In the genomic region with DNA sequence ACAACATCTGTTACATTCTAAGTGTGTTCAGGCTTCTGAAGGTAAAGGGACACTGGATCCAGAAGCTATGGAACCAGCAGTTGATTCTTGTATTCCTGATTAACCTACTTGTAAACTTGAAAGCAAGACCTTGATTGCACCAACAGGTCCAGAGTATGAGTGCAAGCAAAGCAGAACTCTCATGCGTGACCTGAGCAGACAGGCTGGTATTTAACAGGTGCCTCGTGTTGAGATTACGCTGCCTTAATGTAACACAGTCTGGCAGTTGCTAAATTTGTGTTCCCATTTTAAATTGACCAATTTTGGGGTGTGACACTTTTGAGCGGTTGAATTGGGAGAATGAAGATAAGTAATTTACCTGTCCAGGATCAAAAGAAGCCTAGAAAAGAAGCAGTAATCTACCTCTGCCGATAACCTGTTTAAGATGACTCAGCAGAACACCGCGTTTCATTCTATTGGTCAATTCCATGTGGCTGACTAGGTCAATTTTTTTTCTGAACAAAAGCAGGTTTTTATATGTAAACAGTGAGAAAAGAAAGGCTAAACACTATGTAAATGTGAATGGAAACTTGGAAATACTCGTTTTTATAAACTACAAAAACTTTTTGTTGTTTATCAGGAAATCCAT, we compare ENCODE assay signal across 19 cellular contexts.
DNase-seq lines count a peak whose midpoint lies in the region; ATAC-seq and TF ChIP-seq lines count a peak whose summit lies in the region.
"Had no signal": no experiment of that assay in that cellular context is flagged by ENCODE, and none has a peak within 500 bp of the region (broad histone marks: within the 10 kb centered on the region; RNA-seq: fewer than 3 reads in every experiment).

No MANE protein-coding gene starts in this region.

- H3K9me3 ChIP-seq in spleen = no peaks in the 10 kb centered on the region

- H3K9ac ChIP-seq in mesendoderm (ENCODE audit: low read length) = no peak overlapping the region
- H3K9ac ChIP-seq: neural progenitor cell had no signal

- H3K4ac ChIP-seq in mesendoderm (ENCODE audit: low read depth, low read length) = no peak overlapping the region

- peaks cover 10% of the 10 kb centered on the region for H3K79me1 ChIP-seq in mesendoderm (ENCODE audit: low read length)

- H3K27ac Mint-ChIP-seq in activated naive CD4-positive, alpha-beta T cell treated with anti-CD3 and anti-CD28 coated beads, Interleukin-2, amount 50 U/mL, for 24 hours = peak overlapping the region; percentile 83
- no peak overlapping the region for H3K27ac Mint-ChIP-seq in activated naive CD4-positive, alpha-beta T cell treated with anti-CD3 and anti-CD28 coated beads, Interleukin-2, amount 10 ng/mL, durations not matched to agents 7 days and 5 days
- H3K27ac Mint-ChIP-seq: effector memory CD8-positive, alpha-beta T cell; neural progenitor cell; stimulated activated naive CD8-positive, alpha-beta T cell treated with anti-CD3 and anti-CD28 coated beads, Interleukin-15, Interleukin-2, amounts not matched to agents 100 ng/mL and 50 ng/mL, for 24 hours had no signal

- H2BK5ac ChIP-seq in mesendoderm (ENCODE audit: low read length) = no peak overlapping the region

- H4K5ac ChIP-seq in mesendoderm (ENCODE audit: low read length) = no peak overlapping the region

- H2BK120ac ChIP-seq in mesendoderm (ENCODE audit: low read depth, low read length) = no peak overlapping the region

- H3K4me3 ChIP-seq in spleen = no peak overlapping the region
- no peak overlapping the region for H3K4me3 ChIP-seq in mesendoderm (ENCODE audit: low read length)
- H3K4me3 ChIP-seq: neural progenitor cell had no signal

- no peak for TF ChIP-seq CTCF in spleen (IDR thresholded peaks at IDR 0.05 in 8 of 11, conservative IDR thresholded peaks at IDR 0.05 in 3 of 11)

- peaks cover 13% of the 10 kb centered on the region for H3K36me3 Mint-ChIP-seq in activated naive CD4-positive, alpha-beta T cell treated with anti-CD3 and anti-CD28 coated beads, Interleukin-2, amount 50 U/mL, for 24 hours
- peaks cover 67% of the 10 kb centered on the region for H3K36me3 Mint-ChIP-seq in activated naive CD4-positive, alpha-beta T cell treated with anti-CD3 and anti-CD28 coated beads, Interleukin-2, amount 10 ng/mL, durations not matched to agents 7 days and 5 days

- peaks cover 8% of the 10 kb centered on the region for H3K4me1 Mint-ChIP-seq in activated naive CD4-positive, alpha-beta T cell treated with anti-CD3 and anti-CD28 coated beads, Interleukin-2, amount 50 U/mL, for 24 hours
- H3K4me1 Mint-ChIP-seq in activated naive CD4-positive, alpha-beta T cell treated with anti-CD3 and anti-CD28 coated beads, Interleukin-2, amount 10 ng/mL, durations not matched to agents 7 days and 5 days = peaks cover 4% of the 10 kb centered on the region
- H3K4me1 Mint-ChIP-seq: neural progenitor cell had no signal

- H4K8ac ChIP-seq in mesendoderm (ENCODE audit: low read depth, low read length) = no peak overlapping the region

- H3K27me3 Mint-ChIP-seq in activated naive CD4-positive, alpha-beta T cell treated with anti-CD3 and anti-CD28 coated beads, Interleukin-2, amount 50 U/mL, for 24 hours = no peaks in the 10 kb centered on the region
- H3K27me3 Mint-ChIP-seq in activated naive CD4-positive, alpha-beta T cell treated with anti-CD3 and anti-CD28 coated beads, Interleukin-2, amount 10 ng/mL, durations not matched to agents 7 days and 5 days = no peaks in the 10 kb centered on the region
- H3K27me3 Mint-ChIP-seq: effector memory CD8-positive, alpha-beta T cell; stimulated activated naive CD8-positive, alpha-beta T cell treated with anti-CD3 and anti-CD28 coated beads, Interleukin-15, Interleukin-2, amounts not matched to agents 100 ng/mL and 50 ng/mL, for 24 hours had no signal

- no peak overlapping the region for H3K18ac ChIP-seq in mesendoderm (ENCODE audit: low read length)

- DNase-seq in activated naive CD4-positive, alpha-beta T cell treated with anti-CD3 and anti-CD28 coated beads, Interleukin-2, amount 10 ng/mL, durations not matched to agents 7 days and 5 days = no peak
- DNase-seq in spleen = no peak
- no peak for DNase-seq in mesendoderm
- DNase-seq in epidermal melanocyte (ENCODE audit: insufficient read length, low spot score) = no peak
- no peak for DNase-seq in activated CD8-positive, alpha-beta memory T cell treated with anti-CD3 and anti-CD28 coated beads, Interleukin-2, amount 50 U/mL, for 48 hours
- DNase-seq: amniotic stem cell; CD8-positive, alpha-beta memory T cell; effector memory CD8-positive, alpha-beta T cell; hypothalamus; KG1; midbrain; NCI-H187 treated with DMSO at 0.1 percent for 48 hours; RPMI8226 had no signal

- H3K4me2 ChIP-seq in mesendoderm (ENCODE audit: low read length) = no peak overlapping the region
- H3K4me2 ChIP-seq: neural progenitor cell had no signal

- no peak overlapping the region for H2BK15ac ChIP-seq in mesendoderm (replicated peaks; ENCODE audit: low read depth)

- WGBS in spleen, 5 donors = 69 to 90% (median 83%) methylated on average over 8 of the region's 8 CpGs
- WGBS in mesendoderm (ENCODE audit: extremely low coverage, insufficient coverage, low lambda C conversion rate) = no CpG with 5 or more reads among the region's 8 CpGs

- H3K27ac ChIP-seq in spleen = peak overlapping the region in 7 of 8 donors; percentile 10 to 72 (median 41)
- H3K27ac ChIP-seq in mesendoderm (ENCODE audit: low read depth, low read length) = no peak overlapping the region
- H3K27ac ChIP-seq: neural progenitor cell had no signal

- TF ChIP-seq POLR2A in spleen (IDR thresholded peaks at IDR 0.05) = no peak

- TF ChIP-seq RAD21 in Ishikawa (IDR thresholded peaks at IDR 0.05; ENCODE audit: low read depth) = no peak

- H3K23ac ChIP-seq in mesendoderm (ENCODE audit: low read length) = no peak overlapping the region

- H3K4me3 Mint-ChIP-seq in activated naive CD4-positive, alpha-beta T cell treated with anti-CD3 and anti-CD28 coated beads, Interleukin-2, amount 50 U/mL, for 24 hours = no peak overlapping the region
- no peak overlapping the region for H3K4me3 Mint-ChIP-seq in activated naive CD4-positive, alpha-beta T cell treated with anti-CD3 and anti-CD28 coated beads, Interleukin-2, amount 10 ng/mL, durations not matched to agents 7 days and 5 days
- H3K4me3 Mint-ChIP-seq: effector memory CD8-positive, alpha-beta T cell; neural progenitor cell; stimulated activated naive CD8-positive, alpha-beta T cell treated with anti-CD3 and anti-CD28 coated beads, Interleukin-15, Interleukin-2, amounts not matched to agents 100 ng/mL and 50 ng/mL, for 24 hours had no signal

- no peak for TF ChIP-seq EP300 in Ishikawa (IDR thresholded peaks at IDR 0.05; ENCODE audit: borderline replicate concordance)

- H3K79me2 ChIP-seq in mesendoderm (ENCODE audit: control insufficient read depth, insufficient read depth, low read length) = peaks cover 1% of the 10 kb centered on the region

- no peaks in the 10 kb centered on the region for H3K27me3 ChIP-seq in spleen (replicated peaks in 1 of 7)
- H3K27me3 ChIP-seq in mesendoderm (ENCODE audit: insufficient read depth, low read length, poor library complexity) = no peaks in the 10 kb centered on the region
- H3K27me3 ChIP-seq: neural progenitor cell had no signal

- H3K9me3 Mint-ChIP-seq in activated naive CD4-positive, alpha-beta T cell treated with anti-CD3 and anti-CD28 coated beads, Interleukin-2, amount 50 U/mL, for 24 hours = no peaks in the 10 kb centered on the region
- H3K9me3 Mint-ChIP-seq in activated naive CD4-positive, alpha-beta T cell treated with anti-CD3 and anti-CD28 coated beads, Interleukin-2, amount 10 ng/mL, durations not matched to agents 7 days and 5 days = no peaks in the 10 kb centered on the region
- H3K9me3 Mint-ChIP-seq: CD8-positive, alpha-beta memory T cell; effector memory CD8-positive, alpha-beta T cell; neural progenitor cell; stimulated activated naive CD8-positive, alpha-beta T cell treated with anti-CD3 and anti-CD28 coated beads, Interleukin-15, Interleukin-2, amounts not matched to agents 100 ng/mL and 50 ng/mL, for 24 hours had no signal

- peak; percentile 42 for ATAC-seq in esophagus mucosa
- ATAC-seq: effector memory CD8-positive, alpha-beta T cell; HCT116 had no signal

- intact Hi-C loops in spleen (cut with DNase I; ENCODE audit: low total_unique reads) = no loop called here

- H3K36me3 ChIP-seq in spleen = peaks cover 5 to 99% (median 47%) of the 10 kb centered on the region in 6 donors
- peaks cover 15% of the 10 kb centered on the region for H3K36me3 ChIP-seq in mesendoderm (ENCODE audit: control insufficient read depth, insufficient read depth, low read length)

- H3K56ac ChIP-seq in mesendoderm (ENCODE audit: low read length) = no peak overlapping the region

- CTCF ChIA-PET in activated naive CD4-positive, alpha-beta T cell treated with anti-CD3 and anti-CD28 coated beads, Interleukin-2, amount 10 ng/mL, durations not matched to agents 7 days and 5 days (lab: Charles Lee) = no interaction called here

- H3K4me1 ChIP-seq in spleen (peaks cover 5 to 19% (median 10%) of the 10 kb centered on the region in 6 donors), mesendoderm (ENCODE audit: control insufficient read depth, low read depth, low read length) (peaks cover 4% of the 10 kb centered on the region)
- H3K4me1 ChIP-seq: neural progenitor cell had no signal

- H2AK5ac ChIP-seq in mesendoderm (ENCODE audit: low read length) = no peak overlapping the region

TF ChIP-seq in Ishikawa, 13 proteins besides CTCF, POLR2A, EP300 and RAD21:
- TF ChIP-seq TCF12 (IDR thresholded peaks at IDR 0.05; ENCODE audit: low read depth) (no peak), TEAD4 (IDR thresholded peaks at IDR 0.05) (no peak), CREB1 (IDR thresholded peaks at IDR 0.05; ENCODE audit: low read depth) (no peak), CEBPB (IDR thresholded peaks at IDR 0.05) (no peak), TAF1 (IDR thresholded peaks at IDR 0.05; ENCODE audit: low read depth) (no peak), FOXM1 (IDR thresholded peaks at IDR 0.05; ENCODE audit: borderline replicate concordance, low read depth) (peak; percentile 15; the same call in 1 of the 2 replicates)
- TF ChIP-seq, protein P1, sequence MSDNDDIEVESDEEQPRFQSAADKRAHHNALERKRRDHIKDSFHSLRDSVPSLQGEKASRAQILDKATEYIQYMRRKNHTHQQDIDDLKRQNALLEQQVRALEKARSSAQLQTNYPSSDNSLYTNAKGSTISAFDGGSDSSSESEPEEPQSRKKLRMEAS (IDR thresholded peaks at IDR 0.05) = peak; percentile 53
